Comparison of ENCODE assay signal across 10 cellular contexts in genomic region chr3:71511037-71511436, GRCh38.
A peak's percentile ranks its signal among the peaks of the same experiment; 100 is the strongest.
DNase-seq lines count a peak whose midpoint lies in the region; TF ChIP-seq lines count a peak whose summit lies in the region.
"Had no signal": no experiment of that assay in that cellular context is flagged by ENCODE, and none has a peak within 500 bp of the region (broad histone marks: within the 10 kb centered on the region; RNA-seq: fewer than 3 reads in every experiment).

No MANE protein-coding gene starts in this region.

- in situ Hi-C loops in astrocyte of the cerebellum (cut with HindIII; ENCODE audit: low sequenced_read_pairs), result no loop called here

- no peaks in the 10 kb centered on the region for H3K36me3 ChIP-seq in ACC112 (ENCODE audit: insufficient read depth, low read length)

- no peak overlapping the region for H2AFZ ChIP-seq in ACC112 (ENCODE audit: low read length, unreplicated experiment)

- H3K27me3 ChIP-seq in ACC112 (ENCODE audit: insufficient read depth, low read length), result no peaks in the 10 kb centered on the region

- TF ChIP-seq CTCF in astrocyte of the cerebellum (IDR thresholded peaks at IDR 0.05; ENCODE audit: low read depth, low read length, missing control alignments), result no peak

- DNase-seq in HS-27A (ENCODE audit: low read depth), result peak; percentile 82
- DNase-seq in astrocyte of the cerebellum (ENCODE audit: low read depth), result peak; percentile 97
- peak; percentile 83 for DNase-seq in kidney glomerular epithelial cell (lab: John Stamatoyannopoulos, UW)
- DNase-seq in NCI-H345 treated with DMSO at 0.1 percent for 48 hours (lab: John Stamatoyannopoulos, UW; ENCODE audit: unreplicated experiment), result no peak
- DNase-seq in activated gamma-delta T cell treated with Interleukin-2 at 50 U/mL for 16 hours, result no peak
- no peak for DNase-seq in amniotic stem cell (lab: John Stamatoyannopoulos, UW)
- DNase-seq in HUDEP-2 (lab: John Stamatoyannopoulos, UW; ENCODE audit: unreplicated experiment in 76 of 76), result no peak
- DNase-seq: activated gamma-delta T cell, NCI-H774 had no signal

- H3K4me1 ChIP-seq in ACC112 (ENCODE audit: control insufficient read depth, insufficient read depth, low read length, unreplicated experiment), result peaks cover 16% of the 10 kb centered on the region

- peaks cover 7% of the 10 kb centered on the region for H3K79me2 ChIP-seq in ACC112 (ENCODE audit: control insufficient read depth, insufficient read depth, low read length, unreplicated experiment)

- H3K27ac ChIP-seq in ACC112 (ENCODE audit: low read depth, low read length), result peak overlapping the region; percentile 41

- H3K4me3 ChIP-seq in ACC112 (ENCODE audit: low read depth, low read length) (no peak overlapping the region), astrocyte of the cerebellum (ENCODE audit: low read depth, low read length) (no peak overlapping the region)

Comparison
In these comparisons a context has a peak if more than half of its experiments do, and no peak if none do; other contexts are left out.
1. DNase-seq: peak in HS-27A (single experiment), astrocyte of the cerebellum (single experiment) and kidney glomerular epithelial cell (single experiment); none in NCI-H345 treated with DMSO at 0.1 percent for 48 hours (single experiment), activated gamma-delta T cell treated with Interleukin-2 at 50 U/mL for 16 hours (single experiment), amniotic stem cell (single experiment) and HUDEP-2 (0 of 76).